In the genomic region with DNA sequence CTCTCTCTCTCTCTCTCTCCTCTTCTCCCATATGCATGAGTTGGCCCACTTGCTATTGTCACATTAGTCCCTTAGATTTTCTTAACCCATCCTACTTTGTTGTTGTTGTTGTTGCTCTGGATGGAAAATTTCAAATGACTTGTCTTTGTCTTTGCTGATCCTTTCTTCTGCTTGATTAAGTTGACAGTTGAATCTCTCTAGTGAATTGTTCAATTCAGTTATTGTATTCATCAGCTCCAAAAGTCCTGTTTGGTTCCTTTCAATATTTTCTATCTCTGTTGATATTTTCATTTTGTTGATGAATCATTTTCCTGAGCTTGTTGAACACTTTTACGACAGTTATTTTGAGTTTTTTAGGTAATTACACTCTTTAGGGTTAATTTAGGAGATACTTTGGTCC, we compare ENCODE assay signal across 21 cellular contexts. TPM values are rescaled to one million over a fixed set of nuclear protein-coding genes. Genes with fewer than 3 reads are reported as not detected.
A peak's percentile ranks its signal among the peaks of the same experiment; 100 is the strongest.
DNase-seq lines count a peak whose midpoint lies in the region; ATAC-seq, FAIRE-seq and TF ChIP-seq lines count a peak whose summit lies in the region.
"Had no signal": no experiment of that assay in that cellular context is flagged by ENCODE, and none has a peak within 500 bp of the region (broad histone marks: within the 10 kb centered on the region; RNA-seq: fewer than 3 reads in every experiment).

No MANE protein-coding gene starts in this region.

- H3K36me3 ChIP-seq in HCT116 (ENCODE audit: control insufficient read depth in 1 of 2, insufficient read depth in 2 of 2, low read length in 2 of 2): no peaks in the 10 kb centered on the region
- H3K36me3 ChIP-seq in HEK293 (ENCODE audit: control insufficient read depth in 2 of 2, insufficient read depth in 1 of 2, low read length in 2 of 2): no peaks in the 10 kb centered on the region
- no peaks in the 10 kb centered on the region for H3K36me3 ChIP-seq in K562 (ENCODE audit: control insufficient read depth, insufficient read depth, low read length)

- ATAC-seq in HCT116 (no peak), K562 (no peak), GM19455 (IDR thresholded peaks at IDR 0.05; ENCODE audit: unreplicated experiment) (no peak)
- ATAC-seq: CD8-positive, alpha-beta T cell had no signal

- no peak for TF ChIP-seq POLR2A in HCT116 (IDR thresholded peaks at IDR 0.05; ENCODE audit: borderline replicate concordance, extremely low read depth, insufficient read depth, insufficient read length)
- TF ChIP-seq POLR2A in K562 (conservative IDR thresholded peaks at IDR 0.05): no peak

- H3K27ac ChIP-seq in HCT116 (ENCODE audit: low read depth, low read length): no peak overlapping the region
- H3K27ac ChIP-seq in HEK293 (ENCODE audit: extremely low read depth, low read depth, low read length): no peak overlapping the region
- no peak overlapping the region for H3K27ac ChIP-seq in K562 (ENCODE audit: extremely low read depth, low read depth, low read length)
- H3K27ac ChIP-seq: BLaER1 treated with 17β-estradiol and CSF1 and Interleukin-3, amounts not matched to agents 10 nM and 100 nM; C4-2B had no signal

- H2AFZ ChIP-seq in HCT116 (ENCODE audit: low read depth, low read length, poor library complexity, severe bottlenecking) (no peak overlapping the region), K562 (ENCODE audit: low read depth, low read length) (no peak overlapping the region)

- H3K27me3 ChIP-seq in HCT116 (ENCODE audit: insufficient read depth, low read length): no peaks in the 10 kb centered on the region
- H3K27me3 ChIP-seq in K562 (ENCODE audit: control insufficient read depth in 2 of 2, insufficient read depth in 2 of 2, low read length in 2 of 2): no peaks in the 10 kb centered on the region
- H3K27me3 ChIP-seq: BLaER1 treated with 17β-estradiol and CSF1 and Interleukin-3, amounts not matched to agents 10 nM and 100 nM had no signal

- H3K9me3 ChIP-seq in HCT116 (ENCODE audit: control insufficient read depth in 1 of 2, insufficient read depth in 1 of 2, low read depth in 1 of 2, low read length in 2 of 2): no peaks in the 10 kb centered on the region; a peak in 1 of 4 replicates
- H3K9me3 ChIP-seq in HEK293 (ENCODE audit: control insufficient read depth, insufficient read depth, low read depth, low read length): no peaks in the 10 kb centered on the region
- 0 out of 2 replicates have a peak, but pooled peaks cover 4% of the 10 kb centered on the region for H3K9me3 ChIP-seq in K562 (replicated peaks; ENCODE audit: control insufficient read depth, insufficient read depth, low read depth, low read length)
- H3K9me3 ChIP-seq: Caco-2 had no signal

- H3K4me3 ChIP-seq in HCT116 (replicated peaks in 1 of 2; ENCODE audit: low read depth in 1 of 2, low read length in 2 of 2): no peak overlapping the region
- H3K4me3 ChIP-seq in HEK293 (ENCODE audit: low read depth, low read length): no peak overlapping the region
- no peak overlapping the region for H3K4me3 ChIP-seq in K562
- H3K4me3 ChIP-seq: BLaER1 treated with 17β-estradiol and CSF1 and Interleukin-3, amounts not matched to agents 10 nM and 100 nM had no signal

- no peak overlapping the region for H3K4me2 ChIP-seq in HCT116 (ENCODE audit: low read length)
- H3K4me2 ChIP-seq in K562 (ENCODE audit: insufficient read depth, low read length): no peak overlapping the region
- H3K4me2 ChIP-seq: BLaER1 treated with 17β-estradiol and CSF1 and Interleukin-3, amounts not matched to agents 10 nM and 100 nM had no signal

- RAD21 ChIA-PET in HCT116 (lab: Charles Lee; ENCODE audit: low non-redundant PET in 1 of 2, low total read pairs in 2 of 2, uncharacterized antibody in 2 of 2, unreplicated experiment in 2 of 2): no interaction called here

- no peaks in the 10 kb centered on the region for H3K9me2 ChIP-seq in HCT116 (ENCODE audit: insufficient read depth)

- H3K79me2 ChIP-seq in HCT116 (ENCODE audit: insufficient read depth, low read length) (no peaks in the 10 kb centered on the region), K562 (ENCODE audit: control insufficient read depth, insufficient read depth, low read length) (no peaks in the 10 kb centered on the region)

- POLR2A ChIA-PET in HCT116 (lab: Charles Lee) (no interaction called here), HEK293 (lab: Yijun Ruan, JAX) (no interaction called here), K562 (lab: Yijun Ruan, JAX) (interaction anchor here (0.7 kb wide), 1 partner anchor 19 kb away, joined by 3 read pairs; a partner anchor contains a TSS)

- TF ChIP-seq RAD21 in HCT116 (IDR thresholded peaks at IDR 0.05; ENCODE audit: low read depth) (no peak), K562 (CRISPR knock-in tag; conservative IDR thresholded peaks at IDR 0.05 in 1 of 2, IDR thresholded peaks at IDR 0.05 in 1 of 2) (no peak)

- WGBS in K562 (ENCODE audit: insufficient coverage, low coverage, missing lambda C conversion rate): 0% methylated on average over 1 of the region's 1 CpG

- H3K4me1 ChIP-seq in HCT116 (ENCODE audit: control insufficient read depth in 1 of 2, insufficient read depth in 2 of 2, low read length in 2 of 2) (no peaks in the 10 kb centered on the region), HEK293 (ENCODE audit: control insufficient read depth, insufficient read depth, low read length) (no peaks in the 10 kb centered on the region), K562 (replicated peaks in 1 of 2; ENCODE audit: control insufficient read depth in 2 of 2, insufficient read depth in 2 of 2, low read length in 2 of 2) (no peaks in the 10 kb centered on the region)
- H3K4me1 ChIP-seq: Caco-2 had no signal

- no peaks in the 10 kb centered on the region for H3K9me1 ChIP-seq in K562 (ENCODE audit: control insufficient read depth, insufficient read depth, low read length)

- DNase-seq in HCT116 (ENCODE audit: low read depth, low spot score) (no peak), K562 (ENCODE audit: extremely low read depth in 1 of 4, low spot score in 3 of 4) (no peak), AG08395 (ENCODE audit: low spot score) (no peak)
- DNase-seq: 8988T; ACHN; AML-193; Caco-2; Calu3; CD4-positive, alpha-beta T cell; CD8-positive, alpha-beta T cell; DMS79 treated with DMSO at 0.1 percent for 48 hours; GF-D8 had no signal

- in situ Hi-C loops in K562 (cut with MboI): no loop called here

- FAIRE-seq in K562 (lab: Jason Lieb, UNC): peak; percentile 40
- FAIRE-seq: A204.1, D721Med, G401.6, GM12891, GM19239 had no signal

- TF ChIP-seq CTCF in HCT116 (IDR thresholded peaks at IDR 0.05 in 2 of 3, conservative IDR thresholded peaks at IDR 0.05 in 1 of 3; ENCODE audit: borderline replicate concordance in 1 of 3, insufficient read depth in 1 of 3, low read depth in 2 of 3, low read length in 2 of 3): no peak
- no peak for TF ChIP-seq CTCF in HEK293 (tag by site-specific recombination; IDR thresholded peaks at IDR 0.05)
- no peak for TF ChIP-seq CTCF in K562 (IDR thresholded peaks at IDR 0.05 in 2 of 3, conservative IDR thresholded peaks at IDR 0.05 in 1 of 3; ENCODE audit: insufficient read depth in 2 of 3, low read depth in 1 of 3, low read length in 3 of 3)

- H4K20me1 ChIP-seq in HCT116 (ENCODE audit: insufficient read depth) (no peaks in the 10 kb centered on the region), K562 (replicated peaks; ENCODE audit: control insufficient read depth, insufficient read depth, low read length) (no peaks in the 10 kb centered on the region)
- H4K20me1 ChIP-seq: BLaER1 treated with 17β-estradiol and CSF1 and Interleukin-3, amounts not matched to agents 10 nM and 100 nM had no signal

- TF ChIP-seq EP300 in K562 (IDR thresholded peaks at IDR 0.05; ENCODE audit: low read length): no peak

- intact Hi-C loops in HCT116 (cut with micrococcal nuclease) (no loop called here), K562 (cut with micrococcal nuclease) (no loop called here)

- H3K9ac ChIP-seq in HCT116 (ENCODE audit: low read length) (no peak overlapping the region), K562 (ENCODE audit: insufficient read depth in 1 of 2, low read depth in 2 of 2, low read length in 2 of 2) (no peak overlapping the region)
- H3K9ac ChIP-seq: BLaER1 treated with 17β-estradiol and CSF1 and Interleukin-3, amounts not matched to agents 10 nM and 100 nM had no signal

- CTCF ChIA-PET in HCT116 (lab: Charles Lee): no interaction called here
- CTCF ChIA-PET in HEK293 (lab: Yijun Ruan, JAX): interaction anchor here (0.8 kb wide), 1 partner anchor 12 kb away, joined by 5 read pairs; no protein-coding TSS in a partner anchor
- CTCF ChIA-PET in K562 (lab: Yijun Ruan, JAX; ENCODE audit: low intra/inter-chr PET ratio): no interaction called here

- no TSS peak for BruUV-seq in HCT116 (replicated peaks; lab: Mats Ljungman, UMichigan)
- BruUV-seq in K562 (replicated peaks; lab: Mats Ljungman, UMichigan): no TSS peak

TF ChIP-seq in HCT116, 20 proteins besides CTCF, POLR2A, EP300 and RAD21 (continues in another document):
- TF ChIP-seq SIN3A (IDR thresholded peaks at IDR 0.05; ENCODE audit: low read depth) (no peak), TCF7L2 (IDR thresholded peaks at IDR 0.05; ENCODE audit: borderline replicate concordance, extremely low read depth, insufficient read depth, insufficient read length) (no peak)

TF ChIP-seq in HEK293, 187 proteins besides CTCF, POLR2A, EP300 and RAD21 (continues in another document):
- peak; percentile 23 for TF ChIP-seq SETDB1 (IDR thresholded peaks at IDR 0.05; ENCODE audit: insufficient read length, low read length)

RNA-seq across cellular contexts. Expression of a gene that starts 18.8 kb away (rescaled TPM):
- total RNA-seq in HCT116 (2021; ENCODE audit: unreplicated experiment) (6.1 TPM), K562 (2014; rRNA removed) (5.2 and 5.3 TPM in 2 replicates), K562 (2014; rRNA removed; fragmentation: Illumina TruSeq; extraction: Trizol) (9.3 and 10.1 TPM in 2 replicates), K562 (2015; rRNA removed; fragmentation: Illumina TruSeq; extraction: Trizol) (9.5 and 10.4 TPM in 2 replicates), K562 (2021) (6.5 and 7.1 TPM in 2 replicates)
- 1.7 and 2.1 TPM in 2 replicates for polyA plus RNA-seq in HCT116 (2012)
- total RNA-seq in K562 (2011; cell fraction: chromatin; rRNA removed; ENCODE audit: low replicate concordance): 9.7 and 20.5 TPM in 2 replicates
- total RNA-seq in K562 (2011; cell fraction: nucleolus; rRNA removed): 8.0 and 10.0 TPM in 2 replicates
- 18.1 and 27.9 TPM in 2 replicates for total RNA-seq in K562 (2011; cell fraction: nucleoplasm; rRNA removed)
- polyA plus RNA-seq in K562 (2011; rRNA removed) (6.2 and 6.4 TPM in 2 replicates), K562 (2014; fragmentation: Illumina TruSeq; extraction: Trizol) (6.7 and 6.8 TPM in 2 replicates), K562 (2014; fragmentation: Nextera tagmentation; extraction: Ambion mirVana) (1 to 10 TPM; 2.3 to 3.4 TPM), K562 (2014; rRNA removed) (4.9 and 5.7 TPM in 2 replicates)
- polyA plus RNA-seq in K562 (2011; cell fraction: cytosol; rRNA removed): 2.3 and 5.1 TPM in 2 replicates
- 7.5 and 11.6 TPM in 2 replicates for polyA plus RNA-seq in K562 (2011; cell fraction: nucleus; rRNA removed)
- 4.5 and 4.7 TPM in 2 replicates for polyA plus RNA-seq in K562 (2012)
- 11.2 and 12.1 TPM in 2 replicates for polyA minus RNA-seq in K562 (2011; rRNA and poly(A)+ RNA removed)
- polyA minus RNA-seq in K562 (2011; cell fraction: cytosol; rRNA and poly(A)+ RNA removed): 4.0 and 4.7 TPM in 2 replicates
- 5.8 and 10.3 TPM in 2 replicates for polyA minus RNA-seq in K562 (2011; cell fraction: nucleus; rRNA and poly(A)+ RNA removed)
